ENCODE assay signal across 1 cellular context in genomic region chr1:224503161-224504118, GRCh38.
TF ChIP-seq lines count a peak whose summit lies in the region.

No MANE protein-coding gene starts in this region.

TF ChIP-seq in K562, 482 proteins besides CTCF, POLR2A, EP300 and RAD21 (continued from another document and continues in another):
- TF ChIP-seq, protein P1, sequence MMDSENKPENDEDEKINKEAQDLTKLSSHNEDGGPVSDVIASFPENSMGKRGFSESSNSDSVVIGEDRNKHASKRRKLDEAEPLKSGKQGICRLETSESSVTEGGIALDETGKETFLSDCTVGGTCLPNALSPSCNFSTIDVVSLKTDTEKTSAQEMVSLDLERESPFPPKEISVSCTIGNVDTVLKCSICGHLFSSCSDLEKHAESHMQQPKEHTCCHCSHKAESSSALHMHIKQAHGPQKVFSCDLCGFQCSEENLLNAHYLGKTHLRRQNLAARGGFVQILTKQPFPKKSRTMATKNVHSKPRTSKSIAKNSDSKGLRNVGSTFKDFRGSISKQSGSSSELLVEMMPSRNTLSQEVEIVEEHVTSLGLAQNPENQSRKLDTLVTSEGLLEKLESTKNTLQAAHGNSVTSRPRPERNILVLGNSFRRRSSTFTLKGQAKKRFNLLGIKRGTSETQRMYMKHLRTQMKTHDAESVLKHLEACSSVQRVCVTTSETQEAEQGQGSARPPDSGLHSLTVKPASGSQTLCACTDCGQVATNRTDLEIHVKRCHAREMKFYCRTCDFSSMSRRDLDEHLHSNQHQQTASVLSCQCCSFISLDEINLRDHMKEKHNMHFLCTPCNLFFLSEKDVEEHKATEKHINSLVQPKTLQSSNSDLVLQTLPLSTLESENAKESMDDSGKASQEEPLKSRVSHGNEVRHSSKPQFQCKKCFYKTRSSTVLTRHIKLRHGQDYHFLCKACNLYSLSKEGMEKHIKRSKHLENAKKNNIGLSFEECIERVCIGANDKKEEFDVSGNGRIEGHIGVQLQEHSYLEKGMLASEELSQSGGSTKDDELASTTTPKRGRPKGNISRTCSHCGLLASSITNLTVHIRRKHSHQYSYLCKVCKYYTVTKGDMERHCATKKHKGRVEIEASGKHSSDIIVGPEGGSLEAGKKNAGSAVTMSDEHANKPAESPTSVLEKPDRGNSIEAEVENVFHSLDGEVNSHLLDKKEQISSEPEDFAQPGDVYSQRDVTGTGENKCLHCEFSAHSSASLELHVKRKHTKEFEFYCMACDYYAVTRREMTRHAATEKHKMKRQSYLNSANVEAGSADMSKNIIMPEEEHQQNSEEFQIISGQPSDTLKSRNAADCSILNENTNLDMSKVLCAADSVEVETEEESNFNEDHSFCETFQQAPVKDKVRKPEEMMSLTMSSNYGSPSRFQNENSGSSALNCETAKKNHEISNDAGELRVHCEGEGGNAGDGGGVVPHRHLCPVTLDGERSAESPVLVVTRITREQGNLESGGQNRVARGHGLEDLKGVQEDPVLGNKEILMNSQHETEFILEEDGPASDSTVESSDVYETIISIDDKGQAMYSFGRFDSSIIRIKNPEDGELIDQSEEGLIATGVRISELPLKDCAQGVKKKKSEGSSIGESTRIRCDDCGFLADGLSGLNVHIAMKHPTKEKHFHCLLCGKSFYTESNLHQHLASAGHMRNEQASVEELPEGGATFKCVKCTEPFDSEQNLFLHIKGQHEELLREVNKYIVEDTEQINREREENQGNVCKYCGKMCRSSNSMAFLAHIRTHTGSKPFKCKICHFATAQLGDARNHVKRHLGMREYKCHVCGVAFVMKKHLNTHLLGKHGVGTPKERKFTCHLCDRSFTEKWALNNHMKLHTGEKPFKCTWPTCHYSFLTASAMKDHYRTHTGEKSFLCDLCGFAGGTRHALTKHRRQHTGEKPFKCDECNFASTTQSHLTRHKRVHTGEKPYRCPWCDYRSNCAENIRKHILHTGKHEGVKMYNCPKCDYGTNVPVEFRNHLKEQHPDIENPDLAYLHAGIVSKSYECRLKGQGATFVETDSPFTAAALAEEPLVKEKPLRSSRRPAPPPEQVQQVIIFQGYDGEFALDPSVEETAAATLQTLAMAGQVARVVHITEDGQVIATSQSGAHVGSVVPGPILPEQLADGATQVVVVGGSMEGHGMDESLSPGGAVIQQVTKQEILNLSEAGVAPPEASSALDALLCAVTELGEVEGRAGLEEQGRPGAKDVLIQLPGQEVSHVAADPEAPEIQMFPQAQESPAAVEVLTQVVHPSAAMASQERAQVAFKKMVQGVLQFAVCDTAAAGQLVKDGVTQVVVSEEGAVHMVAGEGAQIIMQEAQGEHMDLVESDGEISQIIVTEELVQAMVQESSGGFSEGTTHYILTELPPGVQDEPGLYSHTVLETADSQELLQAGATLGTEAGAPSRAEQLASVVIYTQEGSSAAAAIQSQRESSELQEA (IDR thresholded peaks at IDR 0.05; ENCODE audit: low read depth) = peak; percentile 67; the same call in 1 of the 2 replicates
- TF ChIP-seq MGA (IDR thresholded peaks at IDR 0.05) (peak; percentile 81), RBM22 (IDR thresholded peaks at IDR 0.05; ENCODE audit: low read depth, low read length, poor library complexity, severe bottlenecking) (no peak), ADNP (tag; IDR thresholded peaks at IDR 0.05) (no peak; the same call in 1 of the 2 replicates), TEAD2 (tag; IDR thresholded peaks at IDR 0.05) (no peak), CHD4 (IDR thresholded peaks at IDR 0.05; ENCODE audit: insufficient read depth, insufficient replicate concordance, low read depth, low read length, poor library complexity, severe bottlenecking) (peak; percentile 28), POLR3G (IDR thresholded peaks at IDR 0.05; ENCODE audit: extremely low read depth, insufficient read length, insufficient replicate concordance) (no peak), CBX8 (IDR thresholded peaks at IDR 0.05; ENCODE audit: borderline replicate concordance, extremely low read depth, low read depth, low read length, poor library complexity, severe bottlenecking) (no peak), ZNF354B (CRISPR knock-in tag; IDR thresholded peaks at IDR 0.05) (peak; percentile 40; the same call in 1 of the 2 replicates), ZNF444 (CRISPR knock-in tag; IDR thresholded peaks at IDR 0.05) (peak; percentile 82), ZBTB34 (CRISPR knock-in tag; IDR thresholded peaks at IDR 0.05) (no peak), ZNF124 (CRISPR knock-in tag; IDR thresholded peaks at IDR 0.05) (no peak), ZC3H4 (CRISPR knock-in tag; IDR thresholded peaks at IDR 0.05; ENCODE audit: borderline replicate concordance) (no peak), CHD1 (IDR thresholded peaks at IDR 0.05; ENCODE audit: low read length) (no peak), SNRNP70 (optimal IDR thresholded peaks at IDR 0.05; ENCODE audit: low read depth, low read length) (no peak), ZNF551 (CRISPR knock-in tag; IDR thresholded peaks at IDR 0.05) (no peak), GATAD2B (IDR thresholded peaks at IDR 0.05; ENCODE audit: borderline replicate concordance) (peak; percentile 94; the same call in 1 of the 2 replicates)
- TF ChIP-seq, protein P2, sequence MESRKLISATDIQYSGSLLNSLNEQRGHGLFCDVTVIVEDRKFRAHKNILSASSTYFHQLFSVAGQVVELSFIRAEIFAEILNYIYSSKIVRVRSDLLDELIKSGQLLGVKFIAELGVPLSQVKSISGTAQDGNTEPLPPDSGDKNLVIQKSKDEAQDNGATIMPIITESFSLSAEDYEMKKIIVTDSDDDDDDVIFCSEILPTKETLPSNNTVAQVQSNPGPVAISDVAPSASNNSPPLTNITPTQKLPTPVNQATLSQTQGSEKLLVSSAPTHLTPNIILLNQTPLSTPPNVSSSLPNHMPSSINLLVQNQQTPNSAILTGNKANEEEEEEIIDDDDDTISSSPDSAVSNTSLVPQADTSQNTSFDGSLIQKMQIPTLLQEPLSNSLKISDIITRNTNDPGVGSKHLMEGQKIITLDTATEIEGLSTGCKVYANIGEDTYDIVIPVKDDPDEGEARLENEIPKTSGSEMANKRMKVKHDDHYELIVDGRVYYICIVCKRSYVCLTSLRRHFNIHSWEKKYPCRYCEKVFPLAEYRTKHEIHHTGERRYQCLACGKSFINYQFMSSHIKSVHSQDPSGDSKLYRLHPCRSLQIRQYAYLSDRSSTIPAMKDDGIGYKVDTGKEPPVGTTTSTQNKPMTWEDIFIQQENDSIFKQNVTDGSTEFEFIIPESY (CRISPR knock-in tag; IDR thresholded peaks at IDR 0.05) = peak; percentile 88
- TF ChIP-seq, protein P3, sequence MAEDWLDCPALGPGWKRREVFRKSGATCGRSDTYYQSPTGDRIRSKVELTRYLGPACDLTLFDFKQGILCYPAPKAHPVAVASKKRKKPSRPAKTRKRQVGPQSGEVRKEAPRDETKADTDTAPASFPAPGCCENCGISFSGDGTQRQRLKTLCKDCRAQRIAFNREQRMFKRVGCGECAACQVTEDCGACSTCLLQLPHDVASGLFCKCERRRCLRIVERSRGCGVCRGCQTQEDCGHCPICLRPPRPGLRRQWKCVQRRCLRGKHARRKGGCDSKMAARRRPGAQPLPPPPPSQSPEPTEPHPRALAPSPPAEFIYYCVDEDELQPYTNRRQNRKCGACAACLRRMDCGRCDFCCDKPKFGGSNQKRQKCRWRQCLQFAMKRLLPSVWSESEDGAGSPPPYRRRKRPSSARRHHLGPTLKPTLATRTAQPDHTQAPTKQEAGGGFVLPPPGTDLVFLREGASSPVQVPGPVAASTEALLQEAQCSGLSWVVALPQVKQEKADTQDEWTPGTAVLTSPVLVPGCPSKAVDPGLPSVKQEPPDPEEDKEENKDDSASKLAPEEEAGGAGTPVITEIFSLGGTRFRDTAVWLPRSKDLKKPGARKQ (CRISPR knock-in tag; IDR thresholded peaks at IDR 0.05) = no peak
- TF ChIP-seq, protein P4, sequence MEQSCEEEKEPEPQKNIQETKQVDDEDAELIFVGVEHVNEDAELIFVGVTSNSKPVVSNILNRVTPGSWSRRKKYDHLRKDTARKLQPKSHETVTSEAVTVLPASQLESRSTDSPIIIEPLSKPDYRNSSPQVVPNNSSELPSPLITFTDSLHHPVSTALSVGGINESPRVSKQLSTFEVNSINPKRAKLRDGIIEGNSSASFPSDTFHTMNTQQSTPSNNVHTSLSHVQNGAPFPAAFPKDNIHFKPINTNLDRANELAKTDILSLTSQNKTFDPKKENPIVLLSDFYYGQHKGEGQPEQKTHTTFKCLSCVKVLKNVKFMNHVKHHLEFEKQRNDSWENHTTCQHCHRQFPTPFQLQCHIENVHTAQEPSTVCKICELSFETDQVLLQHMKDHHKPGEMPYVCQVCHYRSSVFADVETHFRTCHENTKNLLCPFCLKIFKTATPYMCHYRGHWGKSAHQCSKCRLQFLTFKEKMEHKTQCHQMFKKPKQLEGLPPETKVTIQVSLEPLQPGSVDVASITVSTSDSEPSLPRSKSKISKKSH (CRISPR knock-in tag; IDR thresholded peaks at IDR 0.05) = no peak
